Comparison of ENCODE assay signal across 10 cellular contexts in the genomic region with DNA sequence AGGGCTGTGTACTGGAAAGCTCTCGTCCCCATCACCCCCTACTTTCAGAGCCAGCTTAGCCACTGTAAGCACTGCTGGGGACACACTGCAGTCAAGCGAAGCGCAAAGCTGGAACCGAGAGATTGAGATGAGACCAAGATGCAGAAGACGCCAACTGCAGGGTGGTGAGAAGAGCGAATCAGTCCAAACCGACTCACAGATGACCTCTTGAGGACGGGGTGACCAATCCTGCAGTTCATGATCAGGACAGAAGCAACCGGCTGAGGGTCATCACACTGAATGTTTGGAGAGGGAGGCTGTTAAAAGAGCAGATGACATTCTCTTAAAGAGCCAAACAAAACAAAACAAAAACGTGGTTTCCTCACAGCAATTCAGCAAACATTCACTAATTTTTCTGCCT. TPM values are rescaled to one million over a fixed set of nuclear protein-coding genes. Genes with fewer than 3 reads are reported as not detected.
DNase-seq lines count a peak whose midpoint lies in the region; ATAC-seq and TF ChIP-seq lines count a peak whose summit lies in the region.
"Had no signal": no experiment of that assay in that cellular context is flagged by ENCODE, and none has a peak within 500 bp of the region (broad histone marks: within the 10 kb centered on the region; RNA-seq: fewer than 3 reads in every experiment).

No MANE protein-coding gene starts in this region.

- intact Hi-C loops in Right ventricle myocardium inferior (cut with DNase I) (loop anchor here (10.0 kb wide), 1 partner anchor 343 kb away; no protein-coding TSS in a partner anchor), cardiac septum (cut with DNase I) (no loop called here)

- no peak for DNase-seq in Right ventricle myocardium inferior (ENCODE audit: missing footprints)
- DNase-seq in cardiac septum (ENCODE audit: low spot score) = no peak
- DNase-seq in LNCaP clone FGC (ENCODE audit: low read depth) = no peak
- peak; percentile 56 for DNase-seq in fibroblast of villous mesenchyme (ENCODE audit: low read depth)
- DNase-seq in NCI-H510A treated with DMSO at 0.1 percent for 48 hours (lab: John Stamatoyannopoulos, UW) = no peak
- no peak for DNase-seq in retina
- no peak for DNase-seq in NCI-H1417 treated with DMSO at 0.1 percent for 48 hours (lab: John Stamatoyannopoulos, UW)
- no peak for DNase-seq in inferior parietal cortex (ENCODE audit: extremely low spot score)
- DNase-seq: ACHN; activated naive CD8-positive, alpha-beta T cell treated with anti-CD3 and anti-CD28 coated beads, Interleukin-2, amount 10 ng/mL, durations not matched to agents 7 days and 5 days had no signal

- no peak overlapping the region for H3K4me3 ChIP-seq in LNCaP clone FGC (ENCODE audit: low read depth, low read length)
- H3K4me3 ChIP-seq in fibroblast of villous mesenchyme (ENCODE audit: low read depth, low read length) = no peak overlapping the region

- TF ChIP-seq CTCF in LNCaP clone FGC (IDR thresholded peaks at IDR 0.05; ENCODE audit: control insufficient read depth, extremely low read depth, insufficient read depth) (peak; percentile 22; the same call in 1 of the 2 replicates), fibroblast of villous mesenchyme (IDR thresholded peaks at IDR 0.05; ENCODE audit: insufficient read depth, low read depth, low read length) (no peak)

- peak; percentile 64 for ATAC-seq in Right ventricle myocardium inferior

RNA-seq across cellular contexts. Expression of gene HASPIN, which starts 8.5 kb away (rescaled TPM):
- total RNA-seq in Right ventricle myocardium inferior (0.22 TPM), cardiac septum (0.30 TPM), fibroblast of villous mesenchyme (5.5 and 6.9 TPM in 2 replicates)

RNA-seq across cellular contexts. Expression of gene P2RX5, which starts 36.2 kb away (rescaled TPM):
- 19.4 TPM for total RNA-seq in Right ventricle myocardium inferior
- total RNA-seq in cardiac septum = 37.9 TPM
- 0.32 and 2.2 TPM in 2 replicates for total RNA-seq in fibroblast of villous mesenchyme
